In genomic region chr2:67930156-67930555, GRCh38 we compare ENCODE assay signal across 25 cellular contexts.
DNase-seq lines count a peak whose midpoint lies in the region.
"Had no signal": no experiment of that assay in that cellular context is flagged by ENCODE, and none has a peak within 500 bp of the region (broad histone marks: within the 10 kb centered on the region; RNA-seq: fewer than 3 reads in every experiment).

No MANE protein-coding gene starts in this region.

- peaks cover 43% of the 10 kb centered on the region for H3K4me1 ChIP-seq in iPS-18a (ENCODE audit: control insufficient read depth, low read depth, low read length)
- H3K4me1 ChIP-seq: adrenal gland, BLaER1, Peyer's patch, psoas muscle had no signal

- no peak overlapping the region for H3K9ac ChIP-seq in SK-N-MC (ENCODE audit: insufficient read length)
- no peak overlapping the region for H3K9ac ChIP-seq in iPS-18a (ENCODE audit: low read length)
- H3K9ac ChIP-seq: BLaER1 had no signal

- H3K27ac ChIP-seq in SK-N-MC = no peak overlapping the region
- peak overlapping the region; percentile 13 for H3K27ac ChIP-seq in iPS-18a (ENCODE audit: low read length)
- H3K27ac ChIP-seq: adrenal gland, BLaER1, brain microvascular endothelial cell, epithelial cell of prostate, Peyer's patch, psoas muscle had no signal

- H3K9me3 ChIP-seq in SK-N-MC (ENCODE audit: low read depth, low read length) (no peaks in the 10 kb centered on the region), iPS-18a (ENCODE audit: control insufficient read depth, low read depth, low read length) (no peaks in the 10 kb centered on the region)
- H3K9me3 ChIP-seq: adrenal gland, BLaER1, Peyer's patch, psoas muscle had no signal

- no peaks in the 10 kb centered on the region for H3K27me3 ChIP-seq in iPS-18a (ENCODE audit: control insufficient read depth, insufficient read depth, low read length)
- H3K27me3 ChIP-seq: adrenal gland, BLaER1, brain microvascular endothelial cell, Peyer's patch had no signal

- H3K36me3 ChIP-seq in SK-N-MC (ENCODE audit: insufficient read depth, low read length) (no peaks in the 10 kb centered on the region), iPS-18a (ENCODE audit: control insufficient read depth, low read depth, low read length) (no peaks in the 10 kb centered on the region)
- H3K36me3 ChIP-seq: adrenal gland, BLaER1, brain microvascular endothelial cell, Peyer's patch had no signal

- H3K4me3 ChIP-seq in SK-N-MC (peak overlapping the region; percentile 42; the same call in 1 of the 2 replicates), iPS-18a (ENCODE audit: low read length) (peak overlapping the region; percentile 42)
- H3K4me3 ChIP-seq: adrenal gland, BLaER1, Peyer's patch, psoas muscle had no signal

- peak; percentile 75 for DNase-seq in ELF-1 (ENCODE audit: low read depth, low spot score)
- peak; percentile 45 for DNase-seq in NCI-H1694 (lab: John Stamatoyannopoulos, UW)
- no peak for DNase-seq in SK-N-MC (ENCODE audit: low read depth, low spot score)
- no peak for DNase-seq in mucosa of gallbladder (ENCODE audit: low spot score)
- DNase-seq in NCI-H128 (lab: John Stamatoyannopoulos, UW; ENCODE audit: unreplicated experiment) = no peak
- no peak for DNase-seq in activated CD8-positive, alpha-beta memory T cell treated with anti-CD3 and anti-CD28 coated beads, Interleukin-2, amount 50 U/mL, for 4 hours
- no peak for DNase-seq in stimulated activated CD4-positive, alpha-beta T cell treated with anti-CD3 and anti-CD28 coated beads, Interleukin-2, amount 100 ng/mL, for 24 hours
- DNase-seq: activated CD4-positive, alpha-beta T cell treated with anti-CD3 and anti-CD28 coated beads, Interleukin-2, amount 50 U/mL, for 4 hours; activated naive CD4-positive, alpha-beta T cell treated with Interleukin-2 at 50 U/mL for 16 hours; adrenal gland; brain microvascular endothelial cell; DMS79; GF-D8; immature natural killer cell; MV-4-11; naive B cell; NCI-H146; NCI-H226; nucleus accumbens; Peyer's patch; psoas muscle; stimulated activated naive CD4-positive, alpha-beta T cell treated with Interleukin-2 at 50 U/mL for 16 hours had no signal

Comparison
In these comparisons a context has a peak if more than half of its experiments do, and no peak if none do; other contexts are left out.
1. DNase-seq: peak in ELF-1 (single experiment) and NCI-H1694 (single experiment); none in SK-N-MC (single experiment), mucosa of gallbladder (single experiment), NCI-H128 (single experiment), activated CD8-positive, alpha-beta memory T cell treated with anti-CD3 and anti-CD28 coated beads, Interleukin-2, amount 50 U/mL, for 4 hours (single experiment) and stimulated activated CD4-positive, alpha-beta T cell treated with anti-CD3 and anti-CD28 coated beads, Interleukin-2, amount 100 ng/mL, for 24 hours (0 of 2).